1 cellular context compared by ENCODE assay signal in genomic region chr14:38405851-38406630, GRCh38.
TF ChIP-seq lines count a peak whose summit lies in the region.

No MANE protein-coding gene starts in this region.

TF ChIP-seq in WTC11, 78 proteins besides CTCF, POLR2A, EP300 and RAD21 (continued from another document):
- TF ChIP-seq, protein P1, sequence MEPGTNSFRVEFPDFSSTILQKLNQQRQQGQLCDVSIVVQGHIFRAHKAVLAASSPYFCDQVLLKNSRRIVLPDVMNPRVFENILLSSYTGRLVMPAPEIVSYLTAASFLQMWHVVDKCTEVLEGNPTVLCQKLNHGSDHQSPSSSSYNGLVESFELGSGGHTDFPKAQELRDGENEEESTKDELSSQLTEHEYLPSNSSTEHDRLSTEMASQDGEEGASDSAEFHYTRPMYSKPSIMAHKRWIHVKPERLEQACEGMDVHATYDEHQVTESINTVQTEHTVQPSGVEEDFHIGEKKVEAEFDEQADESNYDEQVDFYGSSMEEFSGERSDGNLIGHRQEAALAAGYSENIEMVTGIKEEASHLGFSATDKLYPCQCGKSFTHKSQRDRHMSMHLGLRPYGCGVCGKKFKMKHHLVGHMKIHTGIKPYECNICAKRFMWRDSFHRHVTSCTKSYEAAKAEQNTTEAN (CRISPR knock-in tag; IDR thresholded peaks at IDR 0.05) = no peak
- TF ChIP-seq NFYB (CRISPR knock-in tag; conservative IDR thresholded peaks at IDR 0.05; ENCODE audit: low read depth) (no peak), ETV6 (CRISPR knock-in tag; IDR thresholded peaks at IDR 0.05) (no peak), CREB1 (CRISPR knock-in tag; IDR thresholded peaks at IDR 0.05) (no peak)
